Comparison of ENCODE assay signal across 12 cellular contexts in the genomic region with DNA sequence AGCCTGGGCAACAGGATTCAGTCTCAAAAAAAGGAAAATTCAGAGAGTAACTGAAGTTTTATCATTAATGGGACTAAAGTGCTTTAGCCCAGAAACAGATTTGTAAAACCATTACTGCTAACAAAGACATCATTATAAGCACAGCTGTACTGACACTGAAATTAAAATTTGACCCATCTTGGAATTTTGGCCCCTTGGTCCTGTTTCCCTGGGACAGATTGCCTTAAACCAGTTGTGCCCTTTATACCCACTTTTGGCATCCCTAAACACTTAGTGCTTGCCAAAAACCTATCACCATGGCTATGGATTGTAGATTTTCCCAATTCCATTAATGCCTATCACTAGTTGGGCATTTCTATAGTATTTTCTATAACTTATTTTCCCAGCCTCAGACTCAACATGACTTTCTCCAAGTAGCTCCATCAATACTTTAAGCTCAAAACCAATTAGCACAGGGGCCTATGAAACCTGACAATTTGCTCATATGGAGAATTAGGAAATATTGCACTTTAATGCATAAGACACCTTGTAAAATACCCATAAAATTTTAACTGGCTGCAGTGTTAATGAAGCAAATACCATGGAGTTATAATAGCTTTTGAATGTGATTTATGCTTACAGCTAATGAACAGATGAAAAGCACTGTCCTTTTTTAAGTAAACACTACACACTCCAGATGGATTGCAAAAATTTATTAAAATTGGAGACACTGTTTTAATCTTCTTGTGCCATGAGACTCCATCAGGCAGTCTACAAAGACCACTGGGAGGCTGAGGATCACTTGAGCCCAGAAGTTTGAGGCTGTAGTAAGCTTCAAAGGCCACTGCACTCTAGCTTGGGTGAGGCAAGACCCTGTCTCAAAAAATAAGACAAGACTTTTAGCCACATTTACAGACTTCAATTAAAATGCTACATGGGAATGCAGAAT. TPM values are rescaled to one million over a fixed set of nuclear protein-coding genes. Genes with fewer than 3 reads are reported as not detected.
DNase-seq lines count a peak whose midpoint lies in the region; ATAC-seq and TF ChIP-seq lines count a peak whose summit lies in the region.
"Had no signal": no experiment of that assay in that cellular context is flagged by ENCODE, and none has a peak within 500 bp of the region (broad histone marks: within the 10 kb centered on the region; RNA-seq: fewer than 3 reads in every experiment).

No MANE protein-coding gene starts in this region.

- DNase-seq in NCI-H82 (lab: John Stamatoyannopoulos, UW) (peak; percentile 58), NCI-H82 treated with DMSO at 0.1 percent for 48 hours (lab: John Stamatoyannopoulos, UW; ENCODE audit: unreplicated experiment) (no peak), adrenal gland (no peak), RPMI8226 (no peak), glutamatergic neuron (no peak)
- DNase-seq in natural killer cell treated with Interleukin-12 subunit alpha and Interleukin-12 subunit beta and Interleukin-15 and Interleukin-18, amount 100 ng/mL, for 72 hours (ENCODE audit: low spot score), result no peak
- DNase-seq: foreskin melanocyte; NCI-H526; stimulated activated CD4-positive, alpha-beta T cell treated with anti-CD3 and anti-CD28 coated beads, Interleukin-4, amount 100 ng/mL, for 1 hour; WERI-Rb-1 had no signal

- peak overlapping the region; percentile 96 for H3K27ac ChIP-seq in HUES64 (ENCODE audit: low read depth, low read length)
- H3K27ac ChIP-seq in adrenal gland, result no peak overlapping the region
- H3K27ac ChIP-seq: WERI-Rb-1 had no signal

- peak overlapping the region; percentile 88 for H3K4me3 Mint-ChIP-seq in activated T-helper 17 cell treated with anti-CD3 and anti-CD28 coated beads, Interleukin-2, amount 50 U/mL, for 72 hours
- H3K4me3 Mint-ChIP-seq in natural killer cell treated with Interleukin-12 subunit alpha and Interleukin-12 subunit beta and Interleukin-15 and Interleukin-18, amount 100 ng/mL, for 72 hours, result peak overlapping the region; percentile 99
- no peak overlapping the region for H3K4me3 Mint-ChIP-seq in glutamatergic neuron (ENCODE audit: unreplicated experiment)

- H3K9ac ChIP-seq in HUES64 (ENCODE audit: low read depth, low read length), result peak overlapping the region; percentile 99; the same call in 1 of the 2 replicates

- TF ChIP-seq POLR2A in adrenal gland (IDR thresholded peaks at IDR 0.05), result no peak

- H3K27me3 Mint-ChIP-seq in activated T-helper 17 cell treated with anti-CD3 and anti-CD28 coated beads, Interleukin-2, amount 50 U/mL, for 72 hours, result no peaks in the 10 kb centered on the region
- no peaks in the 10 kb centered on the region for H3K27me3 Mint-ChIP-seq in natural killer cell treated with Interleukin-12 subunit alpha and Interleukin-12 subunit beta and Interleukin-15 and Interleukin-18, amount 100 ng/mL, for 72 hours
- H3K27me3 Mint-ChIP-seq in glutamatergic neuron (ENCODE audit: unreplicated experiment), result peaks cover 4% of the 10 kb centered on the region

- H3K9me3 ChIP-seq in HUES64 (ENCODE audit: insufficient read depth, low read depth, low read length) (no peaks in the 10 kb centered on the region), adrenal gland (replicated peaks in 1 of 3) (no peaks in the 10 kb centered on the region)

- H3K4me3 ChIP-seq in HUES64 (ENCODE audit: low read length) (peak overlapping the region; percentile 95; the same call in 1 of the 2 replicates), adrenal gland (no peak overlapping the region)

- H3K4me1 ChIP-seq in HUES64 (ENCODE audit: insufficient read depth, low read length), result peaks cover 3% of the 10 kb centered on the region
- peaks cover 10 to 35% of the 10 kb centered on the region in 2 donors for H3K4me1 ChIP-seq in adrenal gland (replicated peaks in 1 of 2)

- peak overlapping the region; percentile 93 for H3K27ac Mint-ChIP-seq in activated T-helper 17 cell treated with anti-CD3 and anti-CD28 coated beads, Interleukin-2, amount 50 U/mL, for 72 hours
- H3K27ac Mint-ChIP-seq in natural killer cell treated with Interleukin-12 subunit alpha and Interleukin-12 subunit beta and Interleukin-15 and Interleukin-18, amount 100 ng/mL, for 72 hours, result peak overlapping the region; percentile 89 to 92
- H3K27ac Mint-ChIP-seq in glutamatergic neuron (ENCODE audit: unreplicated experiment), result no peak overlapping the region

- H3K4me1 Mint-ChIP-seq in activated T-helper 17 cell treated with anti-CD3 and anti-CD28 coated beads, Interleukin-2, amount 50 U/mL, for 72 hours, result peaks cover 18% of the 10 kb centered on the region
- peaks cover 34 to 39% of the 10 kb centered on the region in 2 donors for H3K4me1 Mint-ChIP-seq in natural killer cell treated with Interleukin-12 subunit alpha and Interleukin-12 subunit beta and Interleukin-15 and Interleukin-18, amount 100 ng/mL, for 72 hours (ENCODE audit: low read depth in 2 of 2)
- peaks cover 17% of the 10 kb centered on the region for H3K4me1 Mint-ChIP-seq in glutamatergic neuron (ENCODE audit: low read depth, unreplicated experiment)

- H3K27me3 ChIP-seq in HUES64 (ENCODE audit: insufficient read depth, low read length), result no peaks in the 10 kb centered on the region
- H3K27me3 ChIP-seq in adrenal gland, result no peaks in the 10 kb centered on the region

- intact Hi-C loops in adrenal gland (cut with DNase I), result no loop called here

- H3K36me3 ChIP-seq in HUES64 (ENCODE audit: insufficient read depth, low read length), result peaks cover 69% of the 10 kb centered on the region
- peaks cover 0 to 45% of the 10 kb centered on the region in 2 donors for H3K36me3 ChIP-seq in adrenal gland (replicated peaks in 1 of 2)

- no peak for ATAC-seq in activated T-helper 17 cell treated with anti-CD3 and anti-CD28 coated beads, Interleukin-2, amount 50 U/mL, for 72 hours (replicated peaks)
- no peak for ATAC-seq in natural killer cell treated with Interleukin-12 subunit alpha and Interleukin-12 subunit beta and Interleukin-15 and Interleukin-18, amount 100 ng/mL, for 72 hours

- no peaks in the 10 kb centered on the region for H3K9me3 Mint-ChIP-seq in activated T-helper 17 cell treated with anti-CD3 and anti-CD28 coated beads, Interleukin-2, amount 50 U/mL, for 72 hours
- H3K9me3 Mint-ChIP-seq in natural killer cell treated with Interleukin-12 subunit alpha and Interleukin-12 subunit beta and Interleukin-15 and Interleukin-18, amount 100 ng/mL, for 72 hours, result no peaks in the 10 kb centered on the region
- H3K9me3 Mint-ChIP-seq in glutamatergic neuron (ENCODE audit: unreplicated experiment), result peaks cover 8% of the 10 kb centered on the region

- peaks cover 91% of the 10 kb centered on the region for H3K36me3 Mint-ChIP-seq in activated T-helper 17 cell treated with anti-CD3 and anti-CD28 coated beads, Interleukin-2, amount 50 U/mL, for 72 hours (ENCODE audit: low read depth)
- H3K36me3 Mint-ChIP-seq in natural killer cell treated with Interleukin-12 subunit alpha and Interleukin-12 subunit beta and Interleukin-15 and Interleukin-18, amount 100 ng/mL, for 72 hours, result peaks cover 36% of the 10 kb centered on the region
- H3K36me3 Mint-ChIP-seq in glutamatergic neuron (ENCODE audit: unreplicated experiment), result peaks cover 4% of the 10 kb centered on the region

- no peak for TF ChIP-seq CTCF in adrenal gland (IDR thresholded peaks at IDR 0.05)
- TF ChIP-seq CTCF in glutamatergic neuron (IDR thresholded peaks at IDR 0.05; ENCODE audit: partially characterized antibody, unreplicated experiment), result no peak

RNA-seq across cellular contexts. Expression of a gene that starts 4.3 kb away (rescaled TPM):
- polyA plus RNA-seq in HUES64 (2013, experiment 1 of 2), result 414 TPM
- polyA plus RNA-seq in HUES64 (2013, experiment 2 of 2), result 495 TPM
- total RNA-seq in activated T-helper 17 cell treated with anti-CD3 and anti-CD28 coated beads, Interleukin-2, amount 50 U/mL, for 72 hours, result 100 to 1,000 TPM; 646 to 717 TPM
- 100 to 1,000 TPM; 391 to 659 TPM for total RNA-seq in natural killer cell treated with Interleukin-12 subunit alpha and Interleukin-12 subunit beta and Interleukin-15 and Interleukin-18, amount 100 ng/mL, for 72 hours
- 100 to 1,000 TPM; 112 to 331 (median 235) TPM for total RNA-seq in adrenal gland
- 100 to 1,000 TPM; 116 to 720 (median 678) TPM for polyA plus RNA-seq in adrenal gland
- 281 TPM for total RNA-seq in glutamatergic neuron (ENCODE audit: unreplicated experiment)

RNA-seq across cellular contexts. Expression of a gene that starts 4.7 kb away (rescaled TPM):
- polyA plus RNA-seq in HUES64 (2013, experiment 1 of 2), result 3.1 TPM
- polyA plus RNA-seq in HUES64 (2013, experiment 2 of 2), result 3.4 TPM
- total RNA-seq in activated T-helper 17 cell treated with anti-CD3 and anti-CD28 coated beads, Interleukin-2, amount 50 U/mL, for 72 hours, result 10 to 100 TPM; 10.4 to 14.2 TPM
- 10 to 100 TPM; 15.6 to 19.7 TPM for total RNA-seq in natural killer cell treated with Interleukin-12 subunit alpha and Interleukin-12 subunit beta and Interleukin-15 and Interleukin-18, amount 100 ng/mL, for 72 hours
- total RNA-seq in adrenal gland, result 10 to 100 TPM in 4 of 8 donors, 1 to 10 TPM in 4; 5.1 to 17.7 (median 10.5) TPM
- polyA plus RNA-seq in adrenal gland, result 1 to 10 TPM in 2 of 3 donors, under 1 TPM in 1; 0.91 to 4.2 (median 3.6) TPM
- 11.7 TPM for total RNA-seq in glutamatergic neuron (ENCODE audit: unreplicated experiment)

RNA-seq across cellular contexts. Expression of a gene that starts 38.8 kb away (rescaled TPM):
- polyA plus RNA-seq in HUES64 (2013, experiment 1 of 2), result 11.2 TPM
- polyA plus RNA-seq in HUES64 (2013, experiment 2 of 2), result 15.2 TPM
- 10 to 100 TPM; 25.5 to 33.9 TPM for total RNA-seq in activated T-helper 17 cell treated with anti-CD3 and anti-CD28 coated beads, Interleukin-2, amount 50 U/mL, for 72 hours
- total RNA-seq in natural killer cell treated with Interleukin-12 subunit alpha and Interleukin-12 subunit beta and Interleukin-15 and Interleukin-18, amount 100 ng/mL, for 72 hours, result 10 to 100 TPM; 23.4 to 38.7 TPM
- 10 to 100 TPM in 1 of 8 donors, 1 to 10 TPM in 7; 1.3 to 63.3 (median 5.4) TPM for total RNA-seq in adrenal gland
- 1 to 10 TPM in 2 of 3 donors, under 1 TPM in 1; 0.94 to 6.2 (median 2.3) TPM for polyA plus RNA-seq in adrenal gland
- 4.3 TPM for total RNA-seq in glutamatergic neuron (ENCODE audit: unreplicated experiment)

RNA-seq across cellular contexts. Expression of a gene that starts 39.0 kb away (rescaled TPM):
- 24.7 TPM for polyA plus RNA-seq in HUES64 (2013, experiment 1 of 2)
- 25.0 TPM for polyA plus RNA-seq in HUES64 (2013, experiment 2 of 2)
- total RNA-seq in activated T-helper 17 cell treated with anti-CD3 and anti-CD28 coated beads, Interleukin-2, amount 50 U/mL, for 72 hours, result 10 to 100 TPM; 25.8 to 38.5 TPM
- total RNA-seq in natural killer cell treated with Interleukin-12 subunit alpha and Interleukin-12 subunit beta and Interleukin-15 and Interleukin-18, amount 100 ng/mL, for 72 hours, result 10 to 100 TPM; 27.8 to 40.9 TPM
- total RNA-seq in adrenal gland, result 10 to 100 TPM; 20.4 to 33.5 (median 25.1) TPM
- 10 to 100 TPM in 1 of 3 donors, 1 to 10 TPM in 2; 6.2 to 35.1 (median 8.7) TPM for polyA plus RNA-seq in adrenal gland
- total RNA-seq in glutamatergic neuron (ENCODE audit: unreplicated experiment), result 17.0 TPM

RNA-seq across cellular contexts. Expression of a gene that starts 53.6 kb away (rescaled TPM):
- polyA plus RNA-seq in HUES64 (2013, experiment 1 of 2), result not detected
- 0.19 TPM for polyA plus RNA-seq in HUES64 (2013, experiment 2 of 2)
- under 1 TPM; 0.35 to 0.77 TPM for total RNA-seq in activated T-helper 17 cell treated with anti-CD3 and anti-CD28 coated beads, Interleukin-2, amount 50 U/mL, for 72 hours
- total RNA-seq in natural killer cell treated with Interleukin-12 subunit alpha and Interleukin-12 subunit beta and Interleukin-15 and Interleukin-18, amount 100 ng/mL, for 72 hours, result under 1 TPM in 1 of 2 donors, not detected in 1; 0.36 TPM
- 1 to 10 TPM in 2 of 8 donors, under 1 TPM in 3, not detected in 3; 0.19 to 1.2 (median 0.70) TPM for total RNA-seq in adrenal gland
- polyA plus RNA-seq in adrenal gland, result under 1 TPM in 2 of 3 donors, not detected in 1; 0.40 to 0.49 TPM
- total RNA-seq in glutamatergic neuron (ENCODE audit: unreplicated experiment), result not detected
